In genomic region chr3:13253208-13253937, GRCh38 we compare ENCODE assay signal across 9 cellular contexts.
"Had no signal": no experiment of that assay in that cellular context is flagged by ENCODE, and none has a peak within 500 bp of the region (broad histone marks: within the 10 kb centered on the region; RNA-seq: fewer than 3 reads in every experiment).

No MANE protein-coding gene starts in this region.

- H3K4me3 Mint-ChIP-seq: HFFc6, IgD-negative memory B cell had no signal

- FAIRE-seq: HTR-8/SVneo had no signal

- ATAC-seq: HCT116 had no signal

- H3K27ac ChIP-seq: GM23248 had no signal

- H2AFZ ChIP-seq: GM23248 had no signal

- H3K27ac Mint-ChIP-seq: HFFc6, IgD-negative memory B cell had no signal

- H3K36me3 ChIP-seq: HAP-1 had no signal

- H3K4me1 ChIP-seq: HAP-1 had no signal

- H3K9me3 Mint-ChIP-seq: HFFc6, IgD-negative memory B cell had no signal

- H3K36me3 Mint-ChIP-seq: IgD-negative memory B cell had no signal

- DNase-seq: GM23248, GOT3, H7, HFFc6, KG1 had no signal

- H3K9me3 ChIP-seq: HAP-1 had no signal

- H3K9ac ChIP-seq: GM23248 had no signal

- H3K4me3 ChIP-seq: GM23248, HAP-1 had no signal
